Comparison of ENCODE assay signal across 19 cellular contexts in genomic region chr1:11475718-11476117, GRCh38. TPM values are rescaled to one million over a fixed set of nuclear protein-coding genes. Genes with fewer than 3 reads are reported as not detected.
DNase-seq lines count a peak whose midpoint lies in the region; ATAC-seq and TF ChIP-seq lines count a peak whose summit lies in the region.
"Had no signal": no experiment of that assay in that cellular context is flagged by ENCODE, and none has a peak within 500 bp of the region (broad histone marks: within the 10 kb centered on the region; RNA-seq: fewer than 3 reads in every experiment).

No MANE protein-coding gene starts in this region.

- TF ChIP-seq POLR2A in gastroesophageal sphincter (IDR thresholded peaks at IDR 0.05), result no peak
- TF ChIP-seq POLR2A in ovary (IDR thresholded peaks at IDR 0.05), result no peak

- H3K4me1 Mint-ChIP-seq in glutamatergic neuron (ENCODE audit: low read depth, unreplicated experiment), result peaks cover 45% of the 10 kb centered on the region

- TF ChIP-seq EP300 in gastroesophageal sphincter (IDR thresholded peaks at IDR 0.05) (no peak), ovary (IDR thresholded peaks at IDR 0.05) (no peak)

- H3K4me3 Mint-ChIP-seq in glutamatergic neuron (ENCODE audit: unreplicated experiment), result no peak overlapping the region
- H3K4me3 Mint-ChIP-seq: B cell; CD8-positive, alpha-beta T cell; GM23338; HFFc6 had no signal

- H3K9me3 ChIP-seq in gastroesophageal sphincter, result no peaks in the 10 kb centered on the region
- H3K9me3 ChIP-seq in ovary, result no peaks in the 10 kb centered on the region
- H3K9me3 ChIP-seq: BLaER1 treated with 17β-estradiol and CSF1 and Interleukin-3, amounts not matched to agents 10 nM and 100 nM had no signal

- intact Hi-C loops in dorsolateral prefrontal cortex (cut with DNase I), result no loop called here
- intact Hi-C loops in ovary (cut with DNase I), result no loop called here

- H3K4me1 ChIP-seq in gastroesophageal sphincter, result peaks cover 0 to 19% (median 5%) of the 10 kb centered on the region in 3 donors
- no peaks in the 10 kb centered on the region for H3K4me1 ChIP-seq in ovary (ENCODE audit: insufficient read depth)

- TF ChIP-seq CTCF in glutamatergic neuron (IDR thresholded peaks at IDR 0.05; ENCODE audit: partially characterized antibody, unreplicated experiment) (no peak), dorsolateral prefrontal cortex (IDR thresholded peaks at IDR 0.05 in 54 of 56, conservative IDR thresholded peaks at IDR 0.05 in 2 of 56; ENCODE audit: low read depth in 1 of 56, partially characterized antibody in 56 of 56) (no peak), gastroesophageal sphincter (IDR thresholded peaks at IDR 0.05) (no peak), ovary (IDR thresholded peaks at IDR 0.05) (no peak)

- 54 to 61% methylated on average over 4 of the region's 4 CpGs for WGBS in gastroesophageal sphincter (ENCODE audit: low coverage in 1 of 2), 2 donors
- 70 to 78% (median 77%) methylated on average over 4 of the region's 4 CpGs for WGBS in ovary, 3 donors

- H3K27ac ChIP-seq in dorsolateral prefrontal cortex (peak overlapping the region in 1 of 59 donors; percentile 18), gastroesophageal sphincter (no peak overlapping the region), ovary (no peak overlapping the region)
- H3K27ac ChIP-seq: BLaER1 treated with 17β-estradiol and CSF1 and Interleukin-3, amounts not matched to agents 10 nM and 100 nM; HL-60 had no signal

- H3K36me3 ChIP-seq in gastroesophageal sphincter (no peaks in the 10 kb centered on the region), ovary (no peaks in the 10 kb centered on the region)
- H3K36me3 ChIP-seq: BLaER1 treated with 17β-estradiol and CSF1 and Interleukin-3, amounts not matched to agents 10 nM and 100 nM had no signal

- H3K9me3 Mint-ChIP-seq in glutamatergic neuron (ENCODE audit: unreplicated experiment), result peaks cover 9% of the 10 kb centered on the region
- H3K9me3 Mint-ChIP-seq: CD8-positive, alpha-beta T cell; GM23338; HFFc6 had no signal

- H3K36me3 Mint-ChIP-seq in glutamatergic neuron (ENCODE audit: unreplicated experiment), result no peaks in the 10 kb centered on the region
- H3K36me3 Mint-ChIP-seq: CD8-positive, alpha-beta T cell had no signal

- ATAC-seq in gastroesophageal sphincter, result no peak
- ATAC-seq: CD8-positive, alpha-beta T cell; GM23338; HCT116 had no signal

- DNase-seq in D341Med (ENCODE audit: low spot score) (peak; percentile 55), NCI-H1694 treated with DMSO at 0.1 percent for 48 hours (lab: John Stamatoyannopoulos, UW) (peak; percentile 53), NCI-H82 (lab: John Stamatoyannopoulos, UW) (peak; percentile 98), glutamatergic neuron (no peak), dorsolateral prefrontal cortex (no peak), ovary (no peak)
- DNase-seq: Calu3; CD8-positive, alpha-beta T cell; DMS153; DMS79; GDM1; HFFc6; IMR-90 had no signal

- peak overlapping the region; percentile 80 for H3K27ac Mint-ChIP-seq in glutamatergic neuron (ENCODE audit: unreplicated experiment)
- H3K27ac Mint-ChIP-seq: B cell; CD8-positive, alpha-beta T cell; GM23338; HFFc6 had no signal

- H3K27me3 Mint-ChIP-seq in glutamatergic neuron (ENCODE audit: unreplicated experiment), result peaks cover 14% of the 10 kb centered on the region

- H3K4me3 ChIP-seq in dorsolateral prefrontal cortex, result no peak overlapping the region
- no peak overlapping the region for H3K4me3 ChIP-seq in gastroesophageal sphincter
- H3K4me3 ChIP-seq in ovary, result no peak overlapping the region
- H3K4me3 ChIP-seq: BLaER1 treated with 17β-estradiol and CSF1 and Interleukin-3, amounts not matched to agents 10 nM and 100 nM; GM23338 had no signal

- peaks cover 0 to 9% (median 0%) of the 10 kb centered on the region in 45 donors for H3K27me3 ChIP-seq in dorsolateral prefrontal cortex
- peaks cover 70% of the 10 kb centered on the region for H3K27me3 ChIP-seq in gastroesophageal sphincter
- H3K27me3 ChIP-seq in ovary, result no peaks in the 10 kb centered on the region

RNA-seq across cellular contexts. Expression of gene DISP3, which starts 3.2 kb away (rescaled TPM):
- total RNA-seq in glutamatergic neuron (ENCODE audit: unreplicated experiment), result 179 TPM
- 10 to 100 TPM in 92 of 120 experiments, 1 to 10 TPM in 28; 6.4 to 26.3 (median 12.0) TPM for total RNA-seq in dorsolateral prefrontal cortex
- under 1 TPM in 1 of 4 donors, not detected in 3; 0.19 TPM for total RNA-seq in gastroesophageal sphincter
- total RNA-seq in ovary, result under 1 TPM in 3 of 7 donors, not detected in 4; 0.18 to 0.36 (median 0.28) TPM
- polyA plus RNA-seq in ovary, result under 1 TPM in 1 of 2 donors, not detected in 1; 0.08 TPM
- total RNA-seq: HFFc6, IMR-90 had no signal

Comparison
In these comparisons a context has a peak if more than half of its experiments do, and no peak if none do; other contexts are left out.
1. DNase-seq: peak in D341Med (single experiment), NCI-H1694 treated with DMSO at 0.1 percent for 48 hours (single experiment) and NCI-H82 (single experiment); none in glutamatergic neuron (single experiment), dorsolateral prefrontal cortex (0 of 10) and ovary (0 of 5).